In the genomic region with DNA sequence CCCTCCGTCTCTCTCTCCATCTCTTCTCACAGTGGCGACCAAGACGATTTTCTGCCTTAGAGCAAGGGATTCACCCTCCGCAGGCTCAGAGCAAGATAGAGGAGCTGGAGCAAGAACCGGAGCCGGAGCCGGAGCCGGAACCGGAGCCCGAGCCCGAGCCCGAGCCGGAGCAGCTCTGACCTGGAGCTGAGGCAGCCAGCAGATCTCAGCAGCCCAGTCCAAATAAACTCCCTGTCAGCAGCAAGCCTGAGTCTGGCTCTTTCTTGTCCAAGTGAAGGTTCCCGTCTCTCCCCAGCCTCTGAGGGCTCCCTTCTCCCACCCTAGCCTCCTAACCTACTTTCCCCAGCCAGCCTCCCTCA, we compare ENCODE assay signal across 8 cellular contexts. TPM values are rescaled to one million over a fixed set of nuclear protein-coding genes. Genes with fewer than 3 reads are reported as not detected.
A peak's percentile ranks its signal among the peaks of the same experiment; 100 is the strongest.
DNase-seq lines count a peak whose midpoint lies in the region; ATAC-seq and TF ChIP-seq lines count a peak whose summit lies in the region.

No MANE protein-coding gene starts in this region.

- peak overlapping the region; percentile 85 for H3K4me2 ChIP-seq in KMS-11

- H4K20me1 ChIP-seq in KMS-11 (ENCODE audit: insufficient read depth) = no peaks in the 10 kb centered on the region

- peaks cover 21% of the 10 kb centered on the region for H3K4me1 ChIP-seq in KMS-11 (ENCODE audit: low read depth, poor library complexity, severe bottlenecking)

- H3K36me3 Mint-ChIP-seq in mesothelial cell of epicardium = peaks cover 17% of the 10 kb centered on the region

- no peak for TF ChIP-seq CTCF in BJ (IDR thresholded peaks at IDR 0.05; ENCODE audit: insufficient read depth, low read depth, low read length)
- TF ChIP-seq CTCF in KMS-11 (conservative IDR thresholded peaks at IDR 0.05; ENCODE audit: low read depth, low read length) = no peak
- no peak for TF ChIP-seq CTCF in choroid plexus epithelial cell (conservative IDR thresholded peaks at IDR 0.05; ENCODE audit: low read depth, low read length)
- TF ChIP-seq CTCF in mesothelial cell of epicardium (IDR thresholded peaks at IDR 0.05; ENCODE audit: unreplicated experiment) = no peak

- no peak overlapping the region for H3K27ac ChIP-seq in KMS-11

- peak overlapping the region; percentile 43; the same call in 1 of the 2 replicates for H3K9ac ChIP-seq in KMS-11

- no peaks in the 10 kb centered on the region for H3K9me3 Mint-ChIP-seq in mesothelial cell of epicardium

- ATAC-seq in HG03457 (IDR thresholded peaks at IDR 0.05; ENCODE audit: unreplicated experiment) = no peak

- POLR2A ChIA-PET in BJ (lab: Charles Lee) = interaction anchor here (1.1 kb wide), 2 partner anchors 12 to 13 kb away, joined by 3 to 4 read pairs; no protein-coding TSS in a partner anchor

- peaks cover 48% of the 10 kb centered on the region for H3K27me3 Mint-ChIP-seq in mesothelial cell of epicardium (ENCODE audit: low read depth)

- CTCF ChIA-PET in BJ (lab: Yijun Ruan, JAX) = interaction anchor here (0.6 to 17.2 kb wide), 22 partner anchors 11 to 164 kb away, joined by 3 to 222 read pairs (median 4); a partner anchor contains a TSS

- H3K4me3 Mint-ChIP-seq in mesothelial cell of epicardium = peak overlapping the region; percentile 79

- peak overlapping the region; percentile 71 for H3K27ac Mint-ChIP-seq in mesothelial cell of epicardium

- H3K4me3 ChIP-seq in BJ (ENCODE audit: low read depth, low read length) (peak overlapping the region; percentile 36; the same call in 1 of the 2 replicates), KMS-11 (IDR thresholded peaks at IDR 0.05; ENCODE audit: insufficient read depth, low read depth, low read length) (no peak overlapping the region), choroid plexus epithelial cell (ENCODE audit: low read depth, low read length) (peak overlapping the region; percentile 53)

- peak overlapping the region; percentile 94 for H2AFZ ChIP-seq in KMS-11 (ENCODE audit: low read depth)

- peaks cover 15% of the 10 kb centered on the region for H3K4me1 Mint-ChIP-seq in mesothelial cell of epicardium

- no peaks in the 10 kb centered on the region for H3K79me2 ChIP-seq in KMS-11 (ENCODE audit: insufficient read depth, low read depth)

- H3K36me3 ChIP-seq in BJ (ENCODE audit: control insufficient read depth, insufficient read depth, low read length) = peaks cover 4% of the 10 kb centered on the region; the same call in 1 of the 2 replicates
- no peaks in the 10 kb centered on the region for H3K36me3 ChIP-seq in KMS-11 (ENCODE audit: insufficient read depth)

- DNase-seq in BJ (ENCODE audit: low read depth) = no peak
- DNase-seq in choroid plexus epithelial cell (ENCODE audit: low read depth) = peak; percentile 62
- DNase-seq in mesothelial cell of epicardium (ENCODE audit: low spot score in 2 of 2, unreplicated experiment in 2 of 2) = no peak
- DNase-seq in NOMO-1 (lab: John Stamatoyannopoulos, UW; ENCODE audit: unreplicated experiment in 2 of 2) = no peak
- no peak for DNase-seq in OCI-M1 (lab: John Stamatoyannopoulos, UW)
- DNase-seq in NCI-H345 treated with DMSO at 0.1 percent for 48 hours (lab: John Stamatoyannopoulos, UW; ENCODE audit: unreplicated experiment) = no peak

- H3K27me3 ChIP-seq in BJ (ENCODE audit: control insufficient read depth, insufficient read depth, low read length) = no peaks in the 10 kb centered on the region
- H3K27me3 ChIP-seq in KMS-11 (ENCODE audit: insufficient read depth, low read depth) = no peaks in the 10 kb centered on the region

RNA-seq across cellular contexts. Expression of a gene that starts 5.9 kb away (rescaled TPM):
- 0.28 and 0.50 TPM in 2 replicates for polyA plus RNA-seq in BJ (2011; rRNA removed)
- 0.38 and 1.0 TPM in 2 replicates for polyA minus RNA-seq in BJ (2011; rRNA and poly(A)+ RNA removed)
- 2.7 to 3.8 TPM (median 3.5 TPM) in 3 replicates for total RNA-seq in mesothelial cell of epicardium

RNA-seq across cellular contexts. Expression of a gene that starts 11.1 kb away (rescaled TPM):
- 0.33 and 0.42 TPM in 2 replicates for polyA plus RNA-seq in BJ (2011; rRNA removed)
- polyA minus RNA-seq in BJ (2011; rRNA and poly(A)+ RNA removed) = 0.10 and 0.24 TPM in 2 replicates
- total RNA-seq in mesothelial cell of epicardium = 2.9 to 3.9 TPM (median 3.8 TPM) in 3 replicates

RNA-seq across cellular contexts. Expression of a gene that starts 12.0 kb away (rescaled TPM):
- 234 and 241 TPM in 2 replicates for polyA plus RNA-seq in BJ (2011; rRNA removed)
- 146 and 155 TPM in 2 replicates for polyA minus RNA-seq in BJ (2011; rRNA and poly(A)+ RNA removed)
- 320 to 338 TPM (median 323 TPM) in 3 replicates for total RNA-seq in mesothelial cell of epicardium

RNA-seq across cellular contexts. Expression of a gene that starts 25.2 kb away (rescaled TPM):
- 287 and 345 TPM in 2 replicates for polyA plus RNA-seq in BJ (2011; rRNA removed)
- polyA minus RNA-seq in BJ (2011; rRNA and poly(A)+ RNA removed) = 107 and 132 TPM in 2 replicates
- total RNA-seq in mesothelial cell of epicardium = 195 to 203 TPM (median 202 TPM) in 3 replicates

RNA-seq across cellular contexts. Expression of a gene that starts 43.4 kb away (rescaled TPM):
- 3.3 and 6.6 TPM in 2 replicates for polyA plus RNA-seq in BJ (2011; rRNA removed)
- 3.6 and 3.8 TPM in 2 replicates for polyA minus RNA-seq in BJ (2011; rRNA and poly(A)+ RNA removed)
- 10.8 to 11.5 TPM (median 11.0 TPM) in 3 replicates for total RNA-seq in mesothelial cell of epicardium
